1 cellular context compared by ENCODE assay signal in genomic region chr20:5119435-5120188, GRCh38.
A peak's percentile ranks its signal among the peaks of the same experiment; 100 is the strongest.
TF ChIP-seq lines count a peak whose summit lies in the region.

TSS of gene PCNA (minus strand) at chr20:5119958. CDS start at chr20:5119798, 160 bp downstream.

TF ChIP-seq in HepG2, 621 proteins besides CTCF, POLR2A, EP300 and RAD21 (continued from another document and continues in another):
- peak; percentile 82 for TF ChIP-seq ATF2 (CRISPR knock-in tag; IDR thresholded peaks at IDR 0.05)
- TF ChIP-seq ZKSCAN5 (CRISPR knock-in tag; IDR thresholded peaks at IDR 0.05), result peak; percentile 42; the same call in 1 of the 2 replicates
- peak; percentile 98 for TF ChIP-seq ZNF414 (CRISPR knock-in tag; IDR thresholded peaks at IDR 0.05)
- TF ChIP-seq HOXA3 (CRISPR knock-in tag; IDR thresholded peaks at IDR 0.05), result peak; percentile 96
- TF ChIP-seq MLLT10 (CRISPR knock-in tag; IDR thresholded peaks at IDR 0.05), result peak; percentile 96; the same call in 1 of the 2 replicates
- TF ChIP-seq ZNF605 (CRISPR knock-in tag; IDR thresholded peaks at IDR 0.05), result peak; percentile 100
- TF ChIP-seq ZNF326 (CRISPR knock-in tag; IDR thresholded peaks at IDR 0.05; ENCODE audit: borderline replicate concordance), result no peak
- TF ChIP-seq EZH2 (conservative IDR thresholded peaks at IDR 0.05; ENCODE audit: low read depth, low read length), result no peak
- TF ChIP-seq ELF4 (CRISPR knock-in tag; IDR thresholded peaks at IDR 0.05; ENCODE audit: borderline replicate concordance), result peak; percentile 99
- TF ChIP-seq POGK (CRISPR knock-in tag; conservative IDR thresholded peaks at IDR 0.05), result peak; percentile 100
- peak; percentile 94 for TF ChIP-seq SIN3A (IDR thresholded peaks at IDR 0.05; ENCODE audit: borderline replicate concordance, low read depth, low read length)
- TF ChIP-seq HHEX (CRISPR knock-in tag; IDR thresholded peaks at IDR 0.05), result no peak; the same call in 1 of the 2 replicates
- peak; percentile 94; the same call in 1 of the 2 replicates for TF ChIP-seq ZNF773 (CRISPR knock-in tag; IDR thresholded peaks at IDR 0.05; ENCODE audit: borderline replicate concordance)
- TF ChIP-seq ZNF772 (CRISPR knock-in tag; IDR thresholded peaks at IDR 0.05), result peak; percentile 99
- TF ChIP-seq ZSCAN31 (CRISPR knock-in tag; IDR thresholded peaks at IDR 0.05; ENCODE audit: low read depth), result peak; percentile 98
- TF ChIP-seq HNRNPLL (IDR thresholded peaks at IDR 0.05; ENCODE audit: low read depth, low read length, poor library complexity, severe bottlenecking), result peak; percentile 97
- TF ChIP-seq ZXDC (CRISPR knock-in tag; IDR thresholded peaks at IDR 0.05), result peak; percentile 99
- TF ChIP-seq FOXA1 (IDR thresholded peaks at IDR 0.05), result no peak
- peak; percentile 46 for TF ChIP-seq FOXA1 (CRISPR knock-in tag; IDR thresholded peaks at IDR 0.05)
- TF ChIP-seq ZFAT (CRISPR knock-in tag; conservative IDR thresholded peaks at IDR 0.05), result peak; percentile 88
- TF ChIP-seq ZNF75D (CRISPR knock-in tag; IDR thresholded peaks at IDR 0.05; ENCODE audit: borderline replicate concordance), result peak; percentile 99; the same call in 1 of the 2 replicates
- TF ChIP-seq MXD3 (CRISPR knock-in tag; IDR thresholded peaks at IDR 0.05), result peak; percentile 97
- no peak for TF ChIP-seq ZNF382 (CRISPR knock-in tag; IDR thresholded peaks at IDR 0.05; ENCODE audit: borderline replicate concordance)
- TF ChIP-seq ATF3 (CRISPR knock-in tag; IDR thresholded peaks at IDR 0.05), result peak; percentile 52; the same call in 1 of the 2 replicates
- TF ChIP-seq IKZF1 (IDR thresholded peaks at IDR 0.05), result no peak
- peak; percentile 95; the same call in 1 of the 2 replicates for TF ChIP-seq ZNF691 (CRISPR knock-in tag; IDR thresholded peaks at IDR 0.05; ENCODE audit: borderline replicate concordance, low read depth)
- peak; percentile 100; the same call in 1 of the 2 replicates for TF ChIP-seq ZFP82 (CRISPR knock-in tag; IDR thresholded peaks at IDR 0.05; ENCODE audit: borderline replicate concordance)
- 0 out of 2 replicates have a peak, but pooled peaks have one; percentile 48 for TF ChIP-seq ZNF383 (CRISPR knock-in tag; IDR thresholded peaks at IDR 0.05; ENCODE audit: borderline replicate concordance)
- TF ChIP-seq KDM2A (CRISPR knock-in tag; IDR thresholded peaks at IDR 0.05; ENCODE audit: borderline replicate concordance, low read depth), result peak; percentile 96
- peak; percentile 99 for TF ChIP-seq ZNF781 (CRISPR knock-in tag; IDR thresholded peaks at IDR 0.05; ENCODE audit: borderline replicate concordance, not compliant biosample characterization)
- TF ChIP-seq TBX2 (CRISPR knock-in tag; IDR thresholded peaks at IDR 0.05; ENCODE audit: borderline replicate concordance), result peak; percentile 98
- peak; percentile 71 for TF ChIP-seq TAF15 (IDR thresholded peaks at IDR 0.05; ENCODE audit: low read depth, low read length, poor library complexity, severe bottlenecking)
- peak; percentile 91 for TF ChIP-seq TFDP2 (CRISPR knock-in tag; IDR thresholded peaks at IDR 0.05)
- peak; percentile 17; the same call in 1 of the 2 replicates for TF ChIP-seq ADNP (CRISPR knock-in tag; IDR thresholded peaks at IDR 0.05)
- TF ChIP-seq ETV5 (CRISPR knock-in tag; IDR thresholded peaks at IDR 0.05; ENCODE audit: borderline replicate concordance), result peak; percentile 46
- TF ChIP-seq ZSCAN29 (CRISPR knock-in tag; conservative IDR thresholded peaks at IDR 0.05), result peak; percentile 82; the same call in 1 of the 2 replicates
- peak; percentile 93 for TF ChIP-seq ZNF264 (CRISPR knock-in tag; IDR thresholded peaks at IDR 0.05)
- peak; percentile 98; the same call in 1 of the 2 replicates for TF ChIP-seq ZNF350 (CRISPR knock-in tag; IDR thresholded peaks at IDR 0.05; ENCODE audit: borderline replicate concordance, low read depth)
- peak; percentile 99 for TF ChIP-seq HES4 (CRISPR knock-in tag; IDR thresholded peaks at IDR 0.05; ENCODE audit: borderline replicate concordance)
- peak; percentile 24 for TF ChIP-seq MIER3 (CRISPR knock-in tag; IDR thresholded peaks at IDR 0.05; ENCODE audit: borderline replicate concordance)
- peak; percentile 93; the same call in 1 of the 2 replicates for TF ChIP-seq ZNF556 (CRISPR knock-in tag; IDR thresholded peaks at IDR 0.05; ENCODE audit: borderline replicate concordance)
- peak; percentile 40; the same call in 1 of the 2 replicates for TF ChIP-seq BHLHE40 (IDR thresholded peaks at IDR 0.05; ENCODE audit: low read length)
- peak; percentile 97 for TF ChIP-seq THAP9 (CRISPR knock-in tag; IDR thresholded peaks at IDR 0.05; ENCODE audit: borderline replicate concordance)
- no peak; the same call in none of the 2 replicates for TF ChIP-seq ZBTB34 (CRISPR knock-in tag; IDR thresholded peaks at IDR 0.05)
- peak; percentile 86; the same call in 1 of the 2 replicates for TF ChIP-seq NPAS2 (CRISPR knock-in tag; IDR thresholded peaks at IDR 0.05; ENCODE audit: borderline replicate concordance)
- TF ChIP-seq XBP1 (CRISPR knock-in tag; IDR thresholded peaks at IDR 0.05), result peak; percentile 76; the same call in 1 of the 2 replicates
- no peak for TF ChIP-seq ZBTB37 (CRISPR knock-in tag; IDR thresholded peaks at IDR 0.05)
- TF ChIP-seq ZNF180 (CRISPR knock-in tag; IDR thresholded peaks at IDR 0.05; ENCODE audit: borderline replicate concordance, low read depth), result peak; percentile 71
- peak; percentile 22; the same call in 1 of the 2 replicates for TF ChIP-seq HMG20A (CRISPR knock-in tag; IDR thresholded peaks at IDR 0.05; ENCODE audit: borderline replicate concordance)
- no peak for TF ChIP-seq TRIM24 (CRISPR knock-in tag; IDR thresholded peaks at IDR 0.05)
